16 cellular contexts compared by ENCODE assay signal in the genomic region with DNA sequence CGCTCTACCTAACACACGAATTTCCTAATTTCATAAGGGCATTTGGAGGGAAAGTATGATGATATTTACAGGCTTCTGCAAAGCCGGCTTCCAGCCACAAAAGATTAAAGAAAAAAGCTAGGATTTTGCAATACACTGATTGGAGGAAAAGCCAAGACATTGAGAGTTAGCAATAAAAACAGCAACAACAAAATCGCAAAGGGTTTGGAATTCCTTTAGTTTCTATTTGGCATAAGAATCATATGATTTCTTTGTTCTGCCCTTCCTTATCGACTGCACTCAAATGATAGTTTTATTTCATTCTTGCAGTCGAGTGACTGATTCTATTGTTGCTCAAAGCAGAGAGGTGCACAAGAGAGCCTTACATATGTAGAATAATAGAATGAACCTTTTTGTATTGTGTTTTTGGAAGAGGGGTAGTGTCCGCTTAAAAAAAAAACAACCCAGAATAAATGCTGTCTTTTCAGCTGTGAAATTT. TPM values are rescaled to one million over a fixed set of nuclear protein-coding genes. Genes with fewer than 3 reads are reported as not detected.
A peak's percentile ranks its signal among the peaks of the same experiment; 100 is the strongest.
DNase-seq lines count a peak whose midpoint lies in the region; ATAC-seq and TF ChIP-seq lines count a peak whose summit lies in the region.
"Had no signal": no experiment of that assay in that cellular context is flagged by ENCODE, and none has a peak within 500 bp of the region (broad histone marks: within the 10 kb centered on the region; RNA-seq: fewer than 3 reads in every experiment).

No MANE protein-coding gene starts in this region.

- peak in 1 of 2 donors; percentile 29 for TF ChIP-seq POLR2A in thyroid gland (IDR thresholded peaks at IDR 0.05)

- peaks cover 6% of the 10 kb centered on the region for H3K36me3 Mint-ChIP-seq in nephron (ENCODE audit: low read depth)
- no peaks in the 10 kb centered on the region for H3K36me3 Mint-ChIP-seq in T-helper 17 cell (ENCODE audit: low read depth)
- H3K36me3 Mint-ChIP-seq: activated naive CD4-positive, alpha-beta T cell treated with anti-CD3 and anti-CD28 coated beads, Interleukin-2, amount 50 U/mL, for 72 hours had no signal

- H3K27me3 Mint-ChIP-seq in nephron (ENCODE audit: low read depth): peaks cover 4% of the 10 kb centered on the region
- H3K27me3 Mint-ChIP-seq in T-helper 17 cell: peaks cover 44% of the 10 kb centered on the region

- peak overlapping the region; percentile 100 for H3K27ac Mint-ChIP-seq in nephron
- H3K27ac Mint-ChIP-seq in T-helper 17 cell: no peak overlapping the region
- H3K27ac Mint-ChIP-seq: activated CD4-positive, alpha-beta memory T cell treated with anti-CD3 and anti-CD28 coated beads, Interleukin-2, amount 10 ng/mL, durations not matched to agents 7 days and 5 days; activated naive CD4-positive, alpha-beta T cell treated with anti-CD3 and anti-CD28 coated beads, Interleukin-2, amount 50 U/mL, for 72 hours; T-helper 1 cell treated with Interleukin-12 subunit alpha and Interleukin-12 subunit beta and Interleukin-4 antibody, amounts not matched to agents 30 μg/mL and 1 μg/mL, for 36 hours had no signal

- H3K4me1 Mint-ChIP-seq in nephron (peaks cover 62% of the 10 kb centered on the region), T-helper 17 cell (peaks cover 12% of the 10 kb centered on the region)

- H3K36me3 ChIP-seq in thyroid gland: no peaks in the 10 kb centered on the region
- H3K36me3 ChIP-seq: pancreas had no signal

- H3K27ac ChIP-seq in thyroid gland: peak overlapping the region; percentile 74 to 99 (median 96)
- H3K27ac ChIP-seq: 22Rv1 had no signal

- DNase-seq in DMS79 treated with DMSO at 0.1 percent for 48 hours (lab: John Stamatoyannopoulos, UW) (peak; percentile 50), DMS79 (lab: John Stamatoyannopoulos, UW) (no peak), dedifferentiated amniotic fluid mesenchymal stem cell (ENCODE audit: extremely low spot score) (peak; percentile 26), thyroid gland (no peak), NCI-H2029 (lab: John Stamatoyannopoulos, UW) (no peak), T-helper 17 cell (no peak)
- DNase-seq in activated effector memory CD4-positive, alpha-beta T cell treated with Interleukin-2 at 50 U/mL for 16 hours: no peak
- DNase-seq: activated CD4-positive, alpha-beta memory T cell treated with anti-CD3 and anti-CD28 coated beads, Interleukin-2, amount 10 ng/mL, durations not matched to agents 7 days and 5 days; DMS153; erythroblast; NCI-H1417 treated with DMSO at 0.1 percent for 48 hours; pancreas had no signal

- intact Hi-C loops in thyroid gland (cut with DNase I): no loop called here

- 17 to 23% methylated on average over 7 of the region's 7 CpGs for WGBS in thyroid gland, 2 donors

- no peak overlapping the region for H3K4me3 ChIP-seq in thyroid gland (replicated peaks in 1 of 3)
- H3K4me3 ChIP-seq: pancreas had no signal

- H3K4me3 Mint-ChIP-seq in nephron (peak overlapping the region; percentile 53 to 76 (median 58)), T-helper 17 cell (no peak overlapping the region)
- H3K4me3 Mint-ChIP-seq: activated CD4-positive, alpha-beta memory T cell treated with anti-CD3 and anti-CD28 coated beads, Interleukin-2, amount 10 ng/mL, durations not matched to agents 7 days and 5 days; T-helper 1 cell treated with Interleukin-12 subunit alpha and Interleukin-12 subunit beta and Interleukin-4 antibody, amounts not matched to agents 30 μg/mL and 1 μg/mL, for 36 hours had no signal

- H3K9me3 ChIP-seq in thyroid gland (no peaks in the 10 kb centered on the region), T-helper 17 cell (ENCODE audit: control insufficient read depth, low read length, poor library complexity, severe bottlenecking) (no peaks in the 10 kb centered on the region)
- H3K9me3 ChIP-seq: pancreas had no signal

- no peak for ATAC-seq in T-helper 17 cell
- ATAC-seq: activated naive CD4-positive, alpha-beta T cell treated with anti-CD3 and anti-CD28 coated beads, Interleukin-2, amount 50 U/mL, for 72 hours; pancreas had no signal

- no peaks in the 10 kb centered on the region for H3K9me3 Mint-ChIP-seq in nephron
- H3K9me3 Mint-ChIP-seq: activated CD4-positive, alpha-beta memory T cell treated with anti-CD3 and anti-CD28 coated beads, Interleukin-2, amount 10 ng/mL, durations not matched to agents 7 days and 5 days; activated naive CD4-positive, alpha-beta T cell treated with anti-CD3 and anti-CD28 coated beads, Interleukin-2, amount 50 U/mL, for 72 hours; T-helper 1 cell treated with Interleukin-12 subunit alpha and Interleukin-12 subunit beta and Interleukin-4 antibody, amounts not matched to agents 30 μg/mL and 1 μg/mL, for 36 hours had no signal

- H3K4me1 ChIP-seq in thyroid gland: peaks cover 52 to 64% of the 10 kb centered on the region in 2 donors
- H3K4me1 ChIP-seq: pancreas had no signal

- H3K27me3 ChIP-seq in thyroid gland: no peaks in the 10 kb centered on the region
- H3K27me3 ChIP-seq: pancreas had no signal

- TF ChIP-seq CTCF in nephron (IDR thresholded peaks at IDR 0.05; ENCODE audit: unreplicated experiment in 3 of 3) (no peak), thyroid gland (IDR thresholded peaks at IDR 0.05) (no peak)

RNA-seq across cellular contexts. Expression of gene ZNF532, which starts 3.9 kb away (rescaled TPM):
- total RNA-seq in thyroid gland (100 to 1,000 TPM in 3 of 4 donors, 10 to 100 TPM in 1; 80.2 to 111 (median 109) TPM), T-helper 17 cell (10 to 100 TPM; 12.9 to 17.7 TPM)

Comparison
In these comparisons a context has a peak if more than half of its experiments do, and no peak if none do; other contexts are left out.
1. DNase-seq: peak in DMS79 treated with DMSO at 0.1 percent for 48 hours (single experiment) and dedifferentiated amniotic fluid mesenchymal stem cell (single experiment); none in DMS79 (single experiment), thyroid gland (0 of 2), NCI-H2029 (single experiment), activated effector memory CD4-positive, alpha-beta T cell treated with Interleukin-2 at 50 U/mL for 16 hours (single experiment) and T-helper 17 cell (0 of 3).
2. RNA of gene ZNF532, which starts 3.9 kb away (total RNA-seq): 80.2 to 111 TPM in thyroid gland; 12.9 to 17.7 TPM in T-helper 17 cell; every median in the first group is over 4 times any median in the second.